ENCODE assay signal across 19 cellular contexts in genomic region chr7:27520828-27521790, GRCh38.
DNase-seq lines count a peak whose midpoint lies in the region; ATAC-seq and TF ChIP-seq lines count a peak whose summit lies in the region.
"Had no signal": no experiment of that assay in that cellular context is flagged by ENCODE, and none has a peak within 500 bp of the region (broad histone marks: within the 10 kb centered on the region; RNA-seq: fewer than 3 reads in every experiment).

No MANE protein-coding gene starts in this region.

- intact Hi-C loops in Right ventricle myocardium superior (cut with DNase I) (no loop called here), left ventricle myocardium inferior (cut with micrococcal nuclease) (no loop called here)

- H4K20me1 ChIP-seq in fibroblast of lung (ENCODE audit: control insufficient read depth, extremely low read depth, insufficient read depth, low read length) = no peaks in the 10 kb centered on the region

- H3K79me2 ChIP-seq in fibroblast of lung (ENCODE audit: control insufficient read depth, insufficient read depth, low read length) = no peaks in the 10 kb centered on the region

- H3K27me3 ChIP-seq in left ventricle myocardium inferior (ENCODE audit: low read depth) (no peaks in the 10 kb centered on the region), fibroblast of lung (ENCODE audit: control insufficient read depth, insufficient read depth, low read length) (no peaks in the 10 kb centered on the region)
- H3K27me3 ChIP-seq: tibial nerve had no signal

- H3K36me3 ChIP-seq in left ventricle myocardium inferior = peaks cover 22% of the 10 kb centered on the region
- peaks cover 2% of the 10 kb centered on the region for H3K36me3 ChIP-seq in fibroblast of lung (ENCODE audit: control insufficient read depth, insufficient read depth, low read length)

- DNase-seq in Right ventricle myocardium superior (peak; percentile 58), left ventricle myocardium inferior (no peak), fibroblast of lung (ENCODE audit: low read depth in 2 of 2) (peak; percentile 17 to 96), myocyte (ENCODE audit: low read depth) (peak; percentile 24), coronary artery (ENCODE audit: low spot score) (no peak), inferior parietal cortex (ENCODE audit: extremely low spot score) (no peak)
- DNase-seq in activated CD8-positive, alpha-beta memory T cell treated with anti-CD3 and anti-CD28 coated beads for 24 hours = no peak
- DNase-seq: activated CD4-positive, alpha-beta memory T cell treated with anti-CD3 and anti-CD28 coated beads, Interleukin-2, amount 10 ng/mL, durations not matched to agents 7 days and 5 days; aorta; Caco-2; NCI-H187; NCI-H524 treated with DMSO at 0.1 percent for 48 hours; PC-3 had no signal

- H3K4me2 ChIP-seq in fibroblast of lung (ENCODE audit: extremely low read depth, insufficient read depth, low read length) = no peak overlapping the region
- H3K4me2 ChIP-seq: A549, KMS-11 had no signal

- no peak overlapping the region for H3K9ac ChIP-seq in fibroblast of lung (ENCODE audit: insufficient read depth, low read length)
- H3K9ac ChIP-seq: KMS-11 had no signal

- ATAC-seq in Right ventricle myocardium superior (ENCODE audit: poor library complexity) = peak; percentile 53
- no peak for ATAC-seq in GM19397 (IDR thresholded peaks at IDR 0.05; ENCODE audit: unreplicated experiment)
- ATAC-seq: A549, HCT116, PC-3 had no signal

- no peak overlapping the region for H2AFZ ChIP-seq in fibroblast of lung (ENCODE audit: low read length)

- no peak for TF ChIP-seq CTCF in left ventricle myocardium inferior (IDR thresholded peaks at IDR 0.05; ENCODE audit: borderline replicate concordance)
- no peak for TF ChIP-seq CTCF in fibroblast of lung (conservative IDR thresholded peaks at IDR 0.05 in 1 of 2, IDR thresholded peaks at IDR 0.05 in 1 of 2; ENCODE audit: low read depth in 1 of 2, low read length in 2 of 2)
- no peak for TF ChIP-seq CTCF in coronary artery (IDR thresholded peaks at IDR 0.05)

- H3K9me3 ChIP-seq in left ventricle myocardium inferior (replicated peaks) (no peaks in the 10 kb centered on the region), fibroblast of lung (ENCODE audit: control insufficient read depth, insufficient read depth, low read depth, low read length) (no peaks in the 10 kb centered on the region)
- H3K9me3 ChIP-seq: A549, Caco-2, tibial nerve had no signal

- H3K4me1 ChIP-seq in left ventricle myocardium inferior = no peaks in the 10 kb centered on the region
- H3K4me1 ChIP-seq in fibroblast of lung (ENCODE audit: control insufficient read depth, extremely low read depth, insufficient read depth, low read length) = no peaks in the 10 kb centered on the region
- H3K4me1 ChIP-seq: A549, tibial nerve had no signal

- H3K27ac ChIP-seq in left ventricle myocardium inferior (replicated peaks) (no peak overlapping the region), fibroblast of lung (ENCODE audit: insufficient read depth, low read length) (no peak overlapping the region), coronary artery (no peak overlapping the region)
- H3K27ac ChIP-seq: A549, HL-60, KMS-11, tibial nerve had no signal

- H3K4me3 ChIP-seq in left ventricle myocardium inferior (no peak overlapping the region), fibroblast of lung (replicated peaks in 1 of 4; ENCODE audit: control extremely low read depth in 1 of 4, insufficient read depth in 1 of 4, low read depth in 3 of 4, low read length in 4 of 4) (no peak overlapping the region), coronary artery (no peak overlapping the region)
- H3K4me3 ChIP-seq: A549, tibial nerve had no signal

Comparison
In these comparisons a context has a peak if more than half of its experiments do, and no peak if none do; other contexts are left out.
1. DNase-seq: peak in Right ventricle myocardium superior (single experiment), fibroblast of lung (2 of 2) and myocyte (single experiment); none in left ventricle myocardium inferior (single experiment), activated CD8-positive, alpha-beta memory T cell treated with anti-CD3 and anti-CD28 coated beads for 24 hours (single experiment), coronary artery (single experiment) and inferior parietal cortex (single experiment).